15 cellular contexts compared by ENCODE assay signal in the genomic region with DNA sequence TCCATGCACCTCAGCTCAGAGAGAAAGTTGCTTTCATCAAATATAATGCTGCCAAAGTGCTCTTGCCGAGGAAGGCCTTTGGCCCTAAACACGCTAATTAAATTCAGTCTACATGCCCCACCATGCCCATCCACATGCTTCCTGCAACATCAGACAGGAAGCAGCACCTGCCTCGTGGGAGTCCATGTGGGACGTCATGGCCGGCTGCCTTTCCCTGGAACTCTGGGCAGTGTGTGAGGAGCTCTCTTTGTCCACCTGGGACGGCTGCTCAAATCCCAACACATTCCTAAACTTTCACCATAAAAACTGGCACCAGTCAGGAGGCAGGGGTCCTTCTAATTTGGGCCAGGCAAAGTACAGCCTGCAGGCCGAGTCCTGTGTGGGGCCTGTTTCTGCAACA. TPM values are rescaled to one million over a fixed set of nuclear protein-coding genes. Genes with fewer than 3 reads are reported as not detected.
DNase-seq lines count a peak whose midpoint lies in the region; ATAC-seq and TF ChIP-seq lines count a peak whose summit lies in the region.
"Had no signal": no experiment of that assay in that cellular context is flagged by ENCODE, and none has a peak within 500 bp of the region (broad histone marks: within the 10 kb centered on the region; RNA-seq: fewer than 3 reads in every experiment).

No MANE protein-coding gene starts in this region.

- peaks cover 47% of the 10 kb centered on the region for H3K4me1 ChIP-seq in CD4-positive, CD25-positive, alpha-beta regulatory T cell (ENCODE audit: control insufficient read depth, insufficient read depth, low read length, poor library complexity, severe bottlenecking)
- H3K4me1 ChIP-seq in Peyer's patch: peaks cover 0 to 20% (median 4%) of the 10 kb centered on the region in 4 donors
- peaks cover 5% of the 10 kb centered on the region for H3K4me1 ChIP-seq in foreskin keratinocyte
- no peaks in the 10 kb centered on the region for H3K4me1 ChIP-seq in lower lobe of right lung
- H3K4me1 ChIP-seq: heart left ventricle, thyroid gland had no signal

- H3K36me3 Mint-ChIP-seq in CD4-positive, CD25-positive, alpha-beta regulatory T cell: no peaks in the 10 kb centered on the region

- no peaks in the 10 kb centered on the region for H3K27me3 ChIP-seq in CD4-positive, CD25-positive, alpha-beta regulatory T cell (ENCODE audit: control insufficient read depth, insufficient read depth, low read length)
- H3K27me3 ChIP-seq in Peyer's patch: no peaks in the 10 kb centered on the region
- no peaks in the 10 kb centered on the region for H3K27me3 ChIP-seq in foreskin keratinocyte
- no peaks in the 10 kb centered on the region for H3K27me3 ChIP-seq in lower lobe of right lung (ENCODE audit: low read depth)
- H3K27me3 ChIP-seq: heart left ventricle, thyroid gland had no signal

- peaks cover 15 to 70% (median 36%) of the 10 kb centered on the region in 4 donors for H3K4me1 Mint-ChIP-seq in CD4-positive, CD25-positive, alpha-beta regulatory T cell
- H3K4me1 Mint-ChIP-seq: nephron had no signal

- H3K36me3 ChIP-seq in CD4-positive, CD25-positive, alpha-beta regulatory T cell (ENCODE audit: control insufficient read depth, insufficient read depth, low read length): no peaks in the 10 kb centered on the region
- no peaks in the 10 kb centered on the region for H3K36me3 ChIP-seq in Peyer's patch
- no peaks in the 10 kb centered on the region for H3K36me3 ChIP-seq in lower lobe of right lung
- H3K36me3 ChIP-seq: heart left ventricle, thyroid gland had no signal

- peak overlapping the region; percentile 60 for H3K4me3 ChIP-seq in CD4-positive, CD25-positive, alpha-beta regulatory T cell (ENCODE audit: low read depth, low read length)
- H3K4me3 ChIP-seq in Peyer's patch (no peak overlapping the region), lower lobe of right lung (no peak overlapping the region)
- H3K4me3 ChIP-seq: heart left ventricle, thyroid gland had no signal

- H3K9me3 ChIP-seq in CD4-positive, CD25-positive, alpha-beta regulatory T cell (ENCODE audit: control insufficient read depth in 2 of 2, low read length in 2 of 2): no peaks in the 10 kb centered on the region
- H3K9me3 ChIP-seq in Peyer's patch (no peaks in the 10 kb centered on the region), lower lobe of right lung (no peaks in the 10 kb centered on the region)
- H3K9me3 ChIP-seq: heart left ventricle, thyroid gland had no signal

- H3K4me3 Mint-ChIP-seq in CD4-positive, CD25-positive, alpha-beta regulatory T cell: peak overlapping the region; percentile 16 to 80 (median 66)
- H3K4me3 Mint-ChIP-seq: nephron had no signal

- TF ChIP-seq POLR2A in Peyer's patch (IDR thresholded peaks at IDR 0.05): no peak

- H3K27ac ChIP-seq in CD4-positive, CD25-positive, alpha-beta regulatory T cell (ENCODE audit: insufficient read depth, low read length, poor library complexity, severe bottlenecking): peak overlapping the region; percentile 85
- peak overlapping the region in 3 of 4 donors; percentile 12 to 70 (median 67) for H3K27ac ChIP-seq in Peyer's patch
- no peak overlapping the region for H3K27ac ChIP-seq in foreskin keratinocyte
- H3K27ac ChIP-seq in lower lobe of right lung: no peak overlapping the region
- H3K27ac ChIP-seq: epithelial cell of prostate, thyroid gland had no signal

- DNase-seq in NCI-H1417 (lab: John Stamatoyannopoulos, UW) (peak in 2 of 3 experiments; percentile 24 to 32), NCI-H1417 treated with DMSO at 0.1 percent for 48 hours (lab: John Stamatoyannopoulos, UW) (no peak), Peyer's patch (no peak), foreskin keratinocyte (peak; percentile 17 to 52), NCI-H187 (lab: John Stamatoyannopoulos, UW) (no peak), lower lobe of right lung (no peak), nucleus accumbens (lab: John Stamatoyannopoulos, UW) (no peak)
- no peak for DNase-seq in CD4-positive, CD25-positive, alpha-beta regulatory T cell
- DNase-seq: 8988T, heart left ventricle, NCI-H446 treated with DMSO at 0.1 percent for 48 hours, thyroid gland had no signal

- no peak for ATAC-seq in CD4-positive, CD25-positive, alpha-beta regulatory T cell (ENCODE audit: low read depth in 2 of 2)
- ATAC-seq in foreskin keratinocyte: peak; percentile 23
- ATAC-seq in lower lobe of right lung: no peak
- ATAC-seq: heart left ventricle, left lobe of liver had no signal

- intact Hi-C loops in lower lobe of right lung (cut with DNase I): no loop called here

- peak overlapping the region; percentile 89 to 98 (median 97) for H3K27ac Mint-ChIP-seq in CD4-positive, CD25-positive, alpha-beta regulatory T cell
- H3K27ac Mint-ChIP-seq: nephron had no signal

- no peaks in the 10 kb centered on the region for H3K27me3 Mint-ChIP-seq in CD4-positive, CD25-positive, alpha-beta regulatory T cell

- TF ChIP-seq CTCF in Peyer's patch (IDR thresholded peaks at IDR 0.05) (no peak), foreskin keratinocyte (conservative IDR thresholded peaks at IDR 0.05) (no peak), lower lobe of right lung (IDR thresholded peaks at IDR 0.05) (no peak)

- no peaks in the 10 kb centered on the region for H3K9me3 Mint-ChIP-seq in CD4-positive, CD25-positive, alpha-beta regulatory T cell
- H3K9me3 Mint-ChIP-seq: nephron had no signal

RNA-seq across cellular contexts. Expression of a gene that starts 23.1 kb away (rescaled TPM):
- total RNA-seq in CD4-positive, CD25-positive, alpha-beta regulatory T cell: not detected
- polyA plus RNA-seq in CD4-positive, CD25-positive, alpha-beta regulatory T cell: under 1 TPM in 2 of 4 donors, not detected in 2; 0.06 to 0.59 TPM
- total RNA-seq in Peyer's patch (not detected), foreskin keratinocyte (not detected in 2 replicates), lower lobe of right lung (0.38 TPM)
- polyA plus RNA-seq in foreskin keratinocyte: not detected in 2 replicates
- total RNA-seq: thyroid gland had no signal

Comparison
In these comparisons a context has a peak if more than half of its experiments do, and no peak if none do; other contexts are left out.
1. DNase-seq: peak in NCI-H1417 (2 of 3) and foreskin keratinocyte (2 of 2); none in NCI-H1417 treated with DMSO at 0.1 percent for 48 hours (single experiment), CD4-positive, CD25-positive, alpha-beta regulatory T cell (0 of 3), Peyer's patch (0 of 3), NCI-H187 (0 of 2), lower lobe of right lung (single experiment) and nucleus accumbens (0 of 56).
2. H3K27ac ChIP-seq: peak in CD4-positive, CD25-positive, alpha-beta regulatory T cell (single experiment) and Peyer's patch (3 of 4); none in foreskin keratinocyte (single experiment) and lower lobe of right lung (single experiment).